Comparison of ENCODE assay signal across 11 cellular contexts in genomic region chr4:24794111-24794860, GRCh38. TPM values are rescaled to one million over a fixed set of nuclear protein-coding genes. Genes with fewer than 3 reads are reported as not detected.
DNase-seq lines count a peak whose midpoint lies in the region; ATAC-seq and TF ChIP-seq lines count a peak whose summit lies in the region.
"Had no signal": no experiment of that assay in that cellular context is flagged by ENCODE, and none has a peak within 500 bp of the region (broad histone marks: within the 10 kb centered on the region; RNA-seq: fewer than 3 reads in every experiment).

No MANE protein-coding gene starts in this region.

- CTCF ChIA-PET in activated CD8-positive, alpha-beta T cell treated with anti-CD3 and anti-CD28 coated beads for 36 hours (lab: Charles Lee), result no interaction called here

- DNase-seq in mucosa of descending colon (peak in 2 of 3 donors; percentile 33 to 53), upper lobe of right lung (no peak), DMS79 treated with DMSO at 0.1 percent for 48 hours (lab: John Stamatoyannopoulos, UW) (no peak)
- no peak for DNase-seq in activated CD8-positive, alpha-beta T cell treated with anti-CD3 and anti-CD28 coated beads for 36 hours
- DNase-seq: activated effector memory CD4-positive, alpha-beta T cell treated with Interleukin-2 at 50 U/mL for 16 hours; NCI-H2081 treated with DMSO at 0.1 percent for 48 hours; T-cell had no signal

- H3K36me3 Mint-ChIP-seq in dendritic cell treated with granulocyte-macrophage colony-stimulating factor and Interleukin-4, amounts not matched to agents 40 ng/mL and 50 ng/mL, for 4 days (ENCODE audit: low read depth), result no peaks in the 10 kb centered on the region
- no peaks in the 10 kb centered on the region for H3K36me3 Mint-ChIP-seq in activated CD8-positive, alpha-beta T cell treated with anti-CD3 and anti-CD28 coated beads for 36 hours (ENCODE audit: low read depth)
- H3K36me3 Mint-ChIP-seq: T-cell had no signal

- ATAC-seq in mucosa of descending colon (no peak), upper lobe of right lung (no peak), HG03097 (IDR thresholded peaks at IDR 0.05; ENCODE audit: low FRiP score, unreplicated experiment) (no peak)
- no peak for ATAC-seq in activated CD8-positive, alpha-beta T cell treated with anti-CD3 and anti-CD28 coated beads for 36 hours
- ATAC-seq: T-cell had no signal

- peak overlapping the region; percentile 46 for H3K4me3 Mint-ChIP-seq in dendritic cell treated with granulocyte-macrophage colony-stimulating factor and Interleukin-4, amounts not matched to agents 40 ng/mL and 50 ng/mL, for 4 days
- no peak overlapping the region for H3K4me3 Mint-ChIP-seq in activated CD8-positive, alpha-beta T cell treated with anti-CD3 and anti-CD28 coated beads for 36 hours
- H3K4me3 Mint-ChIP-seq: T-cell had no signal

- H3K36me3 ChIP-seq in HUES6 (ENCODE audit: control insufficient read depth, insufficient read depth, low read length) (no peaks in the 10 kb centered on the region), mucosa of descending colon (ENCODE audit: low read depth) (no peaks in the 10 kb centered on the region), upper lobe of right lung (no peaks in the 10 kb centered on the region)
- H3K36me3 ChIP-seq: neural progenitor cell had no signal

- peaks cover 33% of the 10 kb centered on the region for H3K4me1 Mint-ChIP-seq in dendritic cell treated with granulocyte-macrophage colony-stimulating factor and Interleukin-4, amounts not matched to agents 40 ng/mL and 50 ng/mL, for 4 days (ENCODE audit: low read depth)
- no peaks in the 10 kb centered on the region for H3K4me1 Mint-ChIP-seq in activated CD8-positive, alpha-beta T cell treated with anti-CD3 and anti-CD28 coated beads for 36 hours (ENCODE audit: low read depth)
- H3K4me1 Mint-ChIP-seq: T-cell had no signal

- peaks cover 40% of the 10 kb centered on the region for H3K27me3 Mint-ChIP-seq in dendritic cell treated with granulocyte-macrophage colony-stimulating factor and Interleukin-4, amounts not matched to agents 40 ng/mL and 50 ng/mL, for 4 days
- peaks cover 20% of the 10 kb centered on the region for H3K27me3 Mint-ChIP-seq in activated CD8-positive, alpha-beta T cell treated with anti-CD3 and anti-CD28 coated beads for 36 hours

- H3K27me3 ChIP-seq in HUES6 (ENCODE audit: control insufficient read depth, insufficient read depth, low read length) (peaks cover 43% of the 10 kb centered on the region), upper lobe of right lung (peaks cover 7% of the 10 kb centered on the region)

- H3K9me3 ChIP-seq in HUES6 (ENCODE audit: control insufficient read depth, insufficient read depth, low read depth, low read length) (no peaks in the 10 kb centered on the region), mucosa of descending colon (no peaks in the 10 kb centered on the region), upper lobe of right lung (no peaks in the 10 kb centered on the region)

- POLR2A ChIA-PET in activated CD8-positive, alpha-beta T cell treated with anti-CD3 and anti-CD28 coated beads for 36 hours (lab: Charles Lee), result no interaction called here

- no peak overlapping the region for H3K27ac ChIP-seq in HUES6 (ENCODE audit: low read depth, low read length)
- peak overlapping the region; percentile 67 for H3K27ac ChIP-seq in upper lobe of right lung
- H3K27ac ChIP-seq: neural progenitor cell had no signal

- H3K27ac Mint-ChIP-seq in dendritic cell treated with granulocyte-macrophage colony-stimulating factor and Interleukin-4, amounts not matched to agents 40 ng/mL and 50 ng/mL, for 4 days, result peak overlapping the region; percentile 64
- no peak overlapping the region for H3K27ac Mint-ChIP-seq in activated CD8-positive, alpha-beta T cell treated with anti-CD3 and anti-CD28 coated beads for 36 hours
- H3K27ac Mint-ChIP-seq: neural progenitor cell, T-cell had no signal

- H3K9me3 Mint-ChIP-seq in dendritic cell treated with granulocyte-macrophage colony-stimulating factor and Interleukin-4, amounts not matched to agents 40 ng/mL and 50 ng/mL, for 4 days, result no peaks in the 10 kb centered on the region
- H3K9me3 Mint-ChIP-seq in activated CD8-positive, alpha-beta T cell treated with anti-CD3 and anti-CD28 coated beads for 36 hours, result no peaks in the 10 kb centered on the region

- intact Hi-C loops in dendritic cell treated with granulocyte-macrophage colony-stimulating factor and Interleukin-4, amounts not matched to agents 40 ng/mL and 50 ng/mL, for 4 days (cut with micrococcal nuclease), result loop anchor here (10.0 kb wide), 1 partner anchor 191 kb away; no protein-coding TSS in a partner anchor
- intact Hi-C loops in mucosa of descending colon (cut with DNase I, micrococcal nuclease), result no loop called here
- intact Hi-C loops in upper lobe of right lung (cut with DNase I), result no loop called here
- intact Hi-C loops in activated CD8-positive, alpha-beta T cell treated with anti-CD3 and anti-CD28 coated beads for 36 hours (cut with micrococcal nuclease), result no loop called here

- TF ChIP-seq CTCF in mucosa of descending colon (IDR thresholded peaks at IDR 0.05) (no peak), upper lobe of right lung (IDR thresholded peaks at IDR 0.05) (no peak)
- no peak for TF ChIP-seq CTCF in activated CD8-positive, alpha-beta T cell treated with anti-CD3 and anti-CD28 coated beads for 36 hours (IDR thresholded peaks at IDR 0.05)

- peaks cover 20% of the 10 kb centered on the region for H3K4me1 ChIP-seq in HUES6 (ENCODE audit: control insufficient read depth, insufficient read depth, low read length)
- peaks cover 3% of the 10 kb centered on the region for H3K4me1 ChIP-seq in mucosa of descending colon (ENCODE audit: low read depth)
- peaks cover 25% of the 10 kb centered on the region for H3K4me1 ChIP-seq in upper lobe of right lung

- H3K9ac ChIP-seq in HUES6 (ENCODE audit: low read length), result no peak overlapping the region
- H3K9ac ChIP-seq: neural progenitor cell had no signal

- H3K4me3 ChIP-seq in HUES6 (ENCODE audit: low read depth, low read length) (peak overlapping the region; percentile 59; the same call in 1 of the 2 replicates), mucosa of descending colon (no peak overlapping the region), upper lobe of right lung (peak overlapping the region; percentile 53)

RNA-seq across cellular contexts. Expression of gene SOD3, which starts 1.1 kb away (rescaled TPM):
- total RNA-seq in mucosa of descending colon (10 to 100 TPM; 18.0 to 33.0 (median 25.6) TPM), upper lobe of right lung (198 TPM)
- total RNA-seq in activated CD8-positive, alpha-beta T cell treated with anti-CD3 and anti-CD28 coated beads for 36 hours, result not detected

Comparison
In these comparisons a context has a peak if more than half of its experiments do, and no peak if none do; other contexts are left out.
1. DNase-seq: peak in mucosa of descending colon (2 of 3); none in upper lobe of right lung (single experiment), DMS79 treated with DMSO at 0.1 percent for 48 hours (single experiment) and activated CD8-positive, alpha-beta T cell treated with anti-CD3 and anti-CD28 coated beads for 36 hours (single experiment).
2. RNA of gene SOD3, which starts 1.1 kb away (total RNA-seq): 198 TPM in upper lobe of right lung (single experiment) and 18.0 to 33.0 TPM in mucosa of descending colon; not detected in activated CD8-positive, alpha-beta T cell treated with anti-CD3 and anti-CD28 coated beads for 36 hours; every median in the first group is over 10 times any median in the second.